ENCODE assay signal across 14 cellular contexts in genomic region chr2:127623388-127624320, GRCh38. TPM values are rescaled to one million over a fixed set of nuclear protein-coding genes. Genes with fewer than 3 reads are reported as not detected.
DNase-seq lines count a peak whose midpoint lies in the region; ATAC-seq and TF ChIP-seq lines count a peak whose summit lies in the region.
"Had no signal": no experiment of that assay in that cellular context is flagged by ENCODE, and none has a peak within 500 bp of the region (broad histone marks: within the 10 kb centered on the region; RNA-seq: fewer than 3 reads in every experiment).

No MANE protein-coding gene starts in this region.

- H3K4me2 ChIP-seq in BLaER1 treated with 17β-estradiol and CSF1 and Interleukin-3, amounts not matched to agents 10 nM and 100 nM, result peak overlapping the region; percentile 9 to 99 (median 89); a peak in 20 of 22 replicates

- no peaks in the 10 kb centered on the region for H3K36me3 ChIP-seq in BLaER1 treated with 17β-estradiol and CSF1 and Interleukin-3, amounts not matched to agents 10 nM and 100 nM
- H3K36me3 ChIP-seq in left lung, result no peaks in the 10 kb centered on the region
- no peaks in the 10 kb centered on the region for H3K36me3 ChIP-seq in effector memory CD4-positive, alpha-beta T cell (ENCODE audit: control insufficient read depth, insufficient read depth, low read length)

- TF ChIP-seq CTCF in HFFc6 (IDR thresholded peaks at IDR 0.05) (no peak), left lung (IDR thresholded peaks at IDR 0.05) (no peak)

- DNase-seq in HFFc6 (peak; percentile 41), T-helper 17 cell (peak in 2 of 3 donors; percentile 1 to 4), left lung (peak; percentile 28 to 71), MV-4-11 (lab: John Stamatoyannopoulos, UW) (no peak)
- no peak for DNase-seq in effector memory CD4-positive, alpha-beta T cell
- DNase-seq in stimulated activated CD4-positive, alpha-beta T cell treated with anti-CD3 and anti-CD28 coated beads, Interleukin-4, amount 100 ng/mL, for 1 hour, result no peak
- DNase-seq: Calu3 had no signal

- intact Hi-C loops in left lung (cut with DNase I), result no loop called here

- no peak overlapping the region; a peak in 1 of 20 replicates for H3K4me3 ChIP-seq in BLaER1 treated with 17β-estradiol and CSF1 and Interleukin-3, amounts not matched to agents 10 nM and 100 nM
- H3K4me3 ChIP-seq in left lung, result no peak overlapping the region
- H3K4me3 ChIP-seq in effector memory CD4-positive, alpha-beta T cell (ENCODE audit: insufficient read depth, low read depth, low read length, poor library complexity, severe bottlenecking), result no peak overlapping the region

- ATAC-seq in T-helper 17 cell (no peak), left lung (no peak), GM19395 (IDR thresholded peaks at IDR 0.05; ENCODE audit: unreplicated experiment) (no peak)
- ATAC-seq: left colon had no signal

- peak overlapping the region; percentile 61 for H3K27ac Mint-ChIP-seq in HFFc6
- H3K27ac Mint-ChIP-seq in T-helper 17 cell, result no peak overlapping the region
- H3K27ac Mint-ChIP-seq: activated naive CD4-positive, alpha-beta T cell treated with anti-CD3 and anti-CD28 coated beads, Interleukin-2, amount 50 U/mL, for 24 hours had no signal

- H4K20me1 ChIP-seq in BLaER1 treated with 17β-estradiol and CSF1 and Interleukin-3, amounts not matched to agents 10 nM and 100 nM, result peaks cover 0 to 23% (median 0%) of the 10 kb centered on the region in 11 experiments; a peak in 6 of 22 replicates

- H3K4me3 Mint-ChIP-seq in HFFc6 (peak overlapping the region; percentile 18), T-helper 17 cell (no peak overlapping the region)
- H3K4me3 Mint-ChIP-seq: activated naive CD4-positive, alpha-beta T cell treated with anti-CD3 and anti-CD28 coated beads, Interleukin-2, amount 50 U/mL, for 24 hours had no signal

- H3K27me3 Mint-ChIP-seq in HFFc6 (ENCODE audit: insufficient read depth) (peaks cover 3% of the 10 kb centered on the region), T-helper 17 cell (peaks cover 47% of the 10 kb centered on the region)
- H3K27me3 Mint-ChIP-seq: activated naive CD4-positive, alpha-beta T cell treated with anti-CD3 and anti-CD28 coated beads, Interleukin-2, amount 50 U/mL, for 24 hours had no signal

- H3K4me1 Mint-ChIP-seq in HFFc6 (ENCODE audit: low read depth), result peaks cover 39% of the 10 kb centered on the region
- H3K4me1 Mint-ChIP-seq in T-helper 17 cell, result peaks cover 3% of the 10 kb centered on the region

- H3K4me1 ChIP-seq in BLaER1 treated with 17β-estradiol and CSF1 and Interleukin-3, amounts not matched to agents 10 nM and 100 nM, result peaks cover 48 to 96% (median 92%) of the 10 kb centered on the region in 10 experiments
- no peaks in the 10 kb centered on the region for H3K4me1 ChIP-seq in left lung
- H3K4me1 ChIP-seq in effector memory CD4-positive, alpha-beta T cell (ENCODE audit: control insufficient read depth, insufficient read depth, low read length, poor library complexity, severe bottlenecking), result no peaks in the 10 kb centered on the region

- peaks cover 7% of the 10 kb centered on the region; the same call in 1 of the 2 replicates for H3K36me3 Mint-ChIP-seq in HFFc6 (ENCODE audit: low read depth)
- peaks cover 3% of the 10 kb centered on the region for H3K36me3 Mint-ChIP-seq in T-helper 17 cell (ENCODE audit: low read depth)
- H3K36me3 Mint-ChIP-seq: activated naive CD4-positive, alpha-beta T cell treated with anti-CD3 and anti-CD28 coated beads, Interleukin-2, amount 50 U/mL, for 24 hours had no signal

- H3K9ac ChIP-seq in BLaER1 treated with 17β-estradiol and CSF1 and Interleukin-3, amounts not matched to agents 10 nM and 100 nM, result 0 out of 22 replicates have a peak overlapping the region, but pooled peaks of 1 of the 11 experiments have one; percentile 36

- no peaks in the 10 kb centered on the region for H3K9me3 ChIP-seq in BLaER1 treated with 17β-estradiol and CSF1 and Interleukin-3, amounts not matched to agents 10 nM and 100 nM (replicated peaks in 1 of 11)
- H3K9me3 ChIP-seq in T-helper 17 cell (ENCODE audit: control insufficient read depth, low read length, poor library complexity, severe bottlenecking) (no peaks in the 10 kb centered on the region), left lung (no peaks in the 10 kb centered on the region)
- no peaks in the 10 kb centered on the region for H3K9me3 ChIP-seq in effector memory CD4-positive, alpha-beta T cell (ENCODE audit: control insufficient read depth, low read length)

- H3K27ac ChIP-seq in BLaER1 treated with 17β-estradiol and CSF1 and Interleukin-3, amounts not matched to agents 10 nM and 100 nM, result no peak overlapping the region
- H3K27ac ChIP-seq in left lung, result no peak overlapping the region
- H3K27ac ChIP-seq in effector memory CD4-positive, alpha-beta T cell (ENCODE audit: insufficient read depth, low read length, poor library complexity, severe bottlenecking), result no peak overlapping the region
- H3K27ac ChIP-seq: epithelial cell of prostate had no signal

- H3K9me3 Mint-ChIP-seq in HFFc6, result no peaks in the 10 kb centered on the region
- H3K9me3 Mint-ChIP-seq: activated naive CD4-positive, alpha-beta T cell treated with anti-CD3 and anti-CD28 coated beads, Interleukin-2, amount 50 U/mL, for 24 hours had no signal

- H3K27me3 ChIP-seq in BLaER1 treated with 17β-estradiol and CSF1 and Interleukin-3, amounts not matched to agents 10 nM and 100 nM, result peaks cover 0 to 41% (median 0%) of the 10 kb centered on the region in 11 experiments; a peak in 7 of 22 replicates
- H3K27me3 ChIP-seq in left lung, result no peaks in the 10 kb centered on the region
- H3K27me3 ChIP-seq in effector memory CD4-positive, alpha-beta T cell (replicated peaks; ENCODE audit: control insufficient read depth, insufficient read depth, low read length, poor library complexity, severe bottlenecking), result no peaks in the 10 kb centered on the region

RNA-seq across cellular contexts. Expression of gene GPR17, which starts 22.3 kb away (rescaled TPM):
- total RNA-seq in HFFc6 (2021; fragmentation: NEBNext Ultra II Directional; extraction: Animal tissue kit (Norgen Biotek cat#: 25700)), result not detected
- total RNA-seq in T-helper 17 cell (not detected), left lung (under 1 TPM; 0.24 to 0.26 TPM)
- total RNA-seq: Calu3, H4, pulmonary artery endothelial cell had no signal

RNA-seq across cellular contexts. Expression of gene LIMS2, which starts 51.7 kb away (rescaled TPM):
- 10 to 100 TPM; 47.8 to 65.0 (median 59.1) TPM for total RNA-seq in HFFc6 (2021; fragmentation: NEBNext Ultra II Directional; extraction: Animal tissue kit (Norgen Biotek cat#: 25700))
- total RNA-seq in T-helper 17 cell (1 to 10 TPM; 2.9 to 7.7 TPM), left lung (100 to 1,000 TPM in 1 of 2 donors, 10 to 100 TPM in 1; 50.5 to 122 TPM)

Comparison
In these comparisons a context has a peak if more than half of its experiments do, and no peak if none do; other contexts are left out.
1. DNase-seq: peak in HFFc6 (single experiment), T-helper 17 cell (2 of 3) and left lung (2 of 2); none in MV-4-11 (single experiment), effector memory CD4-positive, alpha-beta T cell (0 of 3) and stimulated activated CD4-positive, alpha-beta T cell treated with anti-CD3 and anti-CD28 coated beads, Interleukin-4, amount 100 ng/mL, for 1 hour (single experiment).
2. RNA of gene LIMS2, which starts 51.7 kb away (total RNA-seq): 50.5 to 122 TPM in left lung and 47.8 to 65.0 TPM in HFFc6; 2.9 to 7.7 TPM in T-helper 17 cell; every median in the first group is over 4 times any median in the second.